28 cellular contexts compared by ENCODE assay signal in the genomic region with DNA sequence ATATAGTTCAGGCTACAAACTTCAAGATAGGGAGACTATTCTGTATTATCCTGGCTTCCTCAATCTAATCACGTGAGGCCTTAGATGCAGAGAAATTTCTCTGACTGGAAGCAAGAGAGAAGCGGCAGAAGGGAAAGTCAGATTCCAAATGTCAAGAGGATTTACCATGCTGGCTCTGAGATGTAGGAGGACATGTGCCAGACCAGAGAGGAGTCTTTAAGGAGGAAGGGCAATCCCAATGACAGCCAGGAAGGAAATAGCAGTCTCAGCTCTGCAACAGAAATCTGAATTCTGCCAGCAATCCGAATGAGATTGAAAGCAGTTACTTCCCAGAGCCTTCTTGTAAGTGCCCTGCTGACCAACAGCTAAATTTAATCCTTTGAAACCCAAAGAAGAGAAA. TPM values are rescaled to one million over a fixed set of nuclear protein-coding genes. Genes with fewer than 3 reads are reported as not detected.
A peak's percentile ranks its signal among the peaks of the same experiment; 100 is the strongest.
DNase-seq lines count a peak whose midpoint lies in the region; ATAC-seq, FAIRE-seq and TF ChIP-seq lines count a peak whose summit lies in the region.
"Had no signal": no experiment of that assay in that cellular context is flagged by ENCODE, and none has a peak within 500 bp of the region (broad histone marks: within the 10 kb centered on the region; RNA-seq: fewer than 3 reads in every experiment).

No MANE protein-coding gene starts in this region.

- no peak overlapping the region for H3K14ac ChIP-seq in H1 (ENCODE audit: insufficient read length)

- peaks cover 3% of the 10 kb centered on the region for H3F3A ChIP-seq in smooth muscle cell (ENCODE audit: low read depth)

- H3K36me3 ChIP-seq in SK-N-MC (ENCODE audit: insufficient read depth, low read length) (no peaks in the 10 kb centered on the region), H1 (ENCODE audit: control insufficient read depth in 2 of 4, insufficient read depth in 4 of 4, low read length in 3 of 4) (no peaks in the 10 kb centered on the region), smooth muscle cell (ENCODE audit: low read depth) (no peaks in the 10 kb centered on the region)
- H3K36me3 ChIP-seq: BE2C had no signal

- intact Hi-C loops in right cardiac atrium (cut with DNase I), result no loop called here
- intact Hi-C loops in activated CD4-positive, alpha-beta memory T cell treated with anti-CD3 and anti-CD28 coated beads for 36 hours (cut with micrococcal nuclease), result no loop called here

- no peak overlapping the region for H4K8ac ChIP-seq in H1 (ENCODE audit: extremely low read depth, insufficient read depth, low read length)

- no peak overlapping the region for H3K4me3 Mint-ChIP-seq in activated CD4-positive, alpha-beta memory T cell treated with anti-CD3 and anti-CD28 coated beads for 36 hours
- H3K4me3 Mint-ChIP-seq: CD14-positive monocyte; CD8-positive, alpha-beta memory T cell had no signal

- TF ChIP-seq RAD21 in H1 (IDR thresholded peaks at IDR 0.05 in 1 of 2, conservative IDR thresholded peaks at IDR 0.05 in 1 of 2; ENCODE audit: low read depth in 2 of 2, low read length in 2 of 2), result no peak

- no peak overlapping the region for H2BK5ac ChIP-seq in H1 (ENCODE audit: low read depth, low read length)

- H3K4me1 Mint-ChIP-seq in activated CD4-positive, alpha-beta memory T cell treated with anti-CD3 and anti-CD28 coated beads for 36 hours (ENCODE audit: low read depth), result no peaks in the 10 kb centered on the region
- H3K4me1 Mint-ChIP-seq: CD8-positive, alpha-beta memory T cell had no signal

- H3K56ac ChIP-seq in H1 (replicated peaks; ENCODE audit: insufficient read length, low read depth, low read length), result no peak overlapping the region

- H3K9ac ChIP-seq in SK-N-MC (ENCODE audit: insufficient read length), result no peak overlapping the region
- no peak overlapping the region for H3K9ac ChIP-seq in H1 (replicated peaks in 1 of 4; ENCODE audit: extremely low read depth in 1 of 4, low read depth in 3 of 4, low read length in 3 of 4)
- no peak overlapping the region for H3K9ac ChIP-seq in smooth muscle cell (ENCODE audit: low read depth)
- H3K9ac ChIP-seq: GM23248 had no signal

- POLR2A ChIA-PET in H1 (lab: Charles Lee; ENCODE audit: partially characterized antibody), result no interaction called here
- POLR2A ChIA-PET in activated CD4-positive, alpha-beta memory T cell treated with anti-CD3 and anti-CD28 coated beads for 36 hours (lab: Charles Lee), result no interaction called here

- H3K27ac ChIP-seq in SK-N-MC, result peak overlapping the region; percentile 68; the same call in 1 of the 2 replicates
- H3K27ac ChIP-seq in H1 (ENCODE audit: low read depth, low read length), result no peak overlapping the region
- H3K27ac ChIP-seq in smooth muscle cell (ENCODE audit: low read depth), result no peak overlapping the region
- H3K27ac ChIP-seq in right cardiac atrium (ENCODE audit: low read length), result no peak overlapping the region
- H3K27ac ChIP-seq: 22Rv1, GM23248, RWPE1 had no signal

- no peak overlapping the region for H2BK15ac ChIP-seq in H1 (ENCODE audit: low read length)

- CTCF ChIA-PET in H1 (lab: Charles Lee; ENCODE audit: partially characterized antibody), result no interaction called here
- CTCF ChIA-PET in activated CD4-positive, alpha-beta memory T cell treated with anti-CD3 and anti-CD28 coated beads for 36 hours (lab: Charles Lee), result no interaction called here

- H3K4me3 ChIP-seq in SK-N-MC, result peak overlapping the region; percentile 37
- no peak overlapping the region for H3K4me3 ChIP-seq in H1 (ENCODE audit: extremely low read depth in 1 of 4, insufficient read depth in 2 of 4, low read depth in 3 of 4, low read length in 4 of 4)
- no peak overlapping the region for H3K4me3 ChIP-seq in smooth muscle cell
- H3K4me3 ChIP-seq in right cardiac atrium (ENCODE audit: low read length), result no peak overlapping the region
- H3K4me3 ChIP-seq: GM23248 had no signal

- no peaks in the 10 kb centered on the region for H3K9me3 Mint-ChIP-seq in activated CD4-positive, alpha-beta memory T cell treated with anti-CD3 and anti-CD28 coated beads for 36 hours
- H3K9me3 Mint-ChIP-seq: CD8-positive, alpha-beta memory T cell had no signal

- no peak overlapping the region for H3K4ac ChIP-seq in H1 (replicated peaks; ENCODE audit: insufficient read length, low read depth, low read length)

- H3K4me2 ChIP-seq in H1 (ENCODE audit: insufficient read depth in 1 of 2, low read depth in 2 of 2, low read length in 2 of 2), result no peak overlapping the region
- H3K4me2 ChIP-seq in smooth muscle cell, result peak overlapping the region; percentile 27

- H3K27me3 Mint-ChIP-seq in activated CD4-positive, alpha-beta memory T cell treated with anti-CD3 and anti-CD28 coated beads for 36 hours, result peaks cover 14% of the 10 kb centered on the region

- no peaks in the 10 kb centered on the region for H3K4me1 ChIP-seq in H1 (replicated peaks in 1 of 4; ENCODE audit: control insufficient read depth in 3 of 4, insufficient read depth in 4 of 4, low read length in 3 of 4)
- H3K4me1 ChIP-seq in smooth muscle cell (ENCODE audit: low read depth), result no peaks in the 10 kb centered on the region
- no peaks in the 10 kb centered on the region for H3K4me1 ChIP-seq in right cardiac atrium (ENCODE audit: control insufficient read depth, insufficient read depth, low read length)
- H3K4me1 ChIP-seq: BE2C had no signal

- no peak overlapping the region for H4K91ac ChIP-seq in H1 (replicated peaks; ENCODE audit: insufficient read length, low read length)

- no peak overlapping the region for H2BK12ac ChIP-seq in H1 (ENCODE audit: low read depth, low read length)

- no peak overlapping the region for H2AK5ac ChIP-seq in H1 (ENCODE audit: low read depth, low read length)

- 75% methylated on average over 3 of the region's 3 CpGs; no CpG with 5 or more reads in 1 of the 2 experiments for WGBS in H1 (ENCODE audit: extremely low coverage in 1 of 2, insufficient coverage in 1 of 2, insufficient read length in 1 of 2, insufficient replicate concordance in 2 of 2, low coverage in 1 of 2, low lambda C conversion rate in 2 of 2, missing lambda C conversion rate in 1 of 2), 2 experiments
- 33% methylated on average over 3 of the region's 3 CpGs for WGBS in smooth muscle cell (ENCODE audit: low lambda C conversion rate)
- WGBS in right cardiac atrium, result 23% methylated on average over 3 of the region's 3 CpGs

- no peak for TF ChIP-seq CTCF in H1 (IDR thresholded peaks at IDR 0.05; ENCODE audit: control extremely low read depth in 1 of 3, insufficient read depth in 1 of 3, low read depth in 1 of 3, low read length in 3 of 3)
- TF ChIP-seq CTCF in smooth muscle cell (IDR thresholded peaks at IDR 0.05; ENCODE audit: borderline replicate concordance, insufficient read depth, poor library complexity, severe bottlenecking), result no peak

- FAIRE-seq in H1 (lab: Jason Lieb, UNC), result peak; percentile 75

- H2BK120ac ChIP-seq in H1 (replicated peaks; ENCODE audit: low read depth, low read length), result no peak overlapping the region

- no peaks in the 10 kb centered on the region for H3K79me1 ChIP-seq in H1 (ENCODE audit: low read depth, low read length)

- H3K23me2 ChIP-seq in H1 (ENCODE audit: low read depth, low read length), result no peaks in the 10 kb centered on the region

- H3K27me3 ChIP-seq in H1 (replicated peaks in 1 of 4; ENCODE audit: control insufficient read depth in 3 of 4, extremely low read depth in 1 of 4, insufficient read depth in 3 of 4, low read length in 3 of 4) (no peaks in the 10 kb centered on the region), smooth muscle cell (ENCODE audit: low read depth) (no peaks in the 10 kb centered on the region), right cardiac atrium (ENCODE audit: control insufficient read depth, insufficient read depth) (no peaks in the 10 kb centered on the region)
- H3K27me3 ChIP-seq: BE2C had no signal

- no peak overlapping the region for H4K5ac ChIP-seq in H1 (ENCODE audit: insufficient read length, low read depth, low read length)

- H3K18ac ChIP-seq in H1 (ENCODE audit: extremely low read depth, low read length), result no peak overlapping the region

- TF ChIP-seq EP300 in H1 (IDR thresholded peaks at IDR 0.05; ENCODE audit: borderline replicate concordance in 1 of 2, low read depth in 2 of 2, low read length in 2 of 2), result no peak

- DNase-seq in NCI-H82 (lab: John Stamatoyannopoulos, UW) (peak; percentile 10), NCI-H82 treated with DMSO at 0.1 percent for 48 hours (lab: John Stamatoyannopoulos, UW; ENCODE audit: unreplicated experiment) (no peak), SK-N-MC (ENCODE audit: low read depth, low spot score) (no peak), H1 (ENCODE audit: low read depth in 1 of 2, low spot score in 2 of 2) (no peak), smooth muscle cell (lab: John Stamatoyannopoulos, UW; ENCODE audit: unreplicated experiment) (no peak), GM19238 (ENCODE audit: insufficient read length, low spot score) (no peak), right cardiac atrium (no peak)
- no peak for DNase-seq in activated CD4-positive, alpha-beta memory T cell treated with anti-CD3 and anti-CD28 coated beads for 36 hours
- DNase-seq: BE2C; CD8-positive, alpha-beta memory T cell; DMS 273 treated with DMSO at 0.1 percent for 48 hours; DMS79; EL; GM23248; HCEC 1CT; Karpas-422; MV-4-11; NCI-H1105; NCI-H1436 treated with DMSO at 0.1 percent for 48 hours; NCI-H1930; NCI-H2107; NCI-H524; SHP77 had no signal

- ATAC-seq in right cardiac atrium, result no peak
- ATAC-seq: Panc1 had no signal

- H3K9me3 ChIP-seq in SK-N-MC (ENCODE audit: low read depth, low read length) (no peaks in the 10 kb centered on the region), H1 (ENCODE audit: insufficient read depth in 2 of 2, low read depth in 1 of 2, low read length in 1 of 2) (peaks cover 0 to 3% of the 10 kb centered on the region in 2 experiments; a peak in 1 of 4 replicates), smooth muscle cell (replicated peaks; ENCODE audit: low read depth) (no peaks in the 10 kb centered on the region), right cardiac atrium (ENCODE audit: control insufficient read depth, low read length) (no peaks in the 10 kb centered on the region)
- H3K9me3 ChIP-seq: BE2C had no signal

- no peak overlapping the region for H2BK20ac ChIP-seq in H1 (ENCODE audit: low read length)

- no peak overlapping the region for H3K23ac ChIP-seq in H1 (ENCODE audit: insufficient read length)

- H3K36me3 Mint-ChIP-seq in activated CD4-positive, alpha-beta memory T cell treated with anti-CD3 and anti-CD28 coated beads for 36 hours, result no peaks in the 10 kb centered on the region
- H3K36me3 Mint-ChIP-seq: CD14-positive monocyte; CD8-positive, alpha-beta memory T cell had no signal

- no peak overlapping the region for H3K27ac Mint-ChIP-seq in activated CD4-positive, alpha-beta memory T cell treated with anti-CD3 and anti-CD28 coated beads for 36 hours
- H3K27ac Mint-ChIP-seq: CD8-positive, alpha-beta memory T cell had no signal

- no peak for TF ChIP-seq POLR2A in H1 (IDR thresholded peaks at IDR 0.05; ENCODE audit: control extremely low read depth in 1 of 2, low read depth in 2 of 2, low read length in 2 of 2)

- H2AFZ ChIP-seq in H1 (ENCODE audit: low read length), result no peak overlapping the region
- H2AFZ ChIP-seq in smooth muscle cell (ENCODE audit: low read depth), result peak overlapping the region; percentile 88
- H2AFZ ChIP-seq: GM23248 had no signal

- no peaks in the 10 kb centered on the region for H4K20me1 ChIP-seq in H1 (replicated peaks in 1 of 2; ENCODE audit: control insufficient read depth in 1 of 2, insufficient read depth in 2 of 2, low read length in 2 of 2)
- H4K20me1 ChIP-seq in smooth muscle cell (ENCODE audit: low read depth), result no peaks in the 10 kb centered on the region

- H3K79me2 ChIP-seq in H1 (ENCODE audit: control insufficient read depth in 1 of 2, insufficient read depth in 2 of 2, low read length in 2 of 2) (no peaks in the 10 kb centered on the region), smooth muscle cell (ENCODE audit: low read depth) (no peaks in the 10 kb centered on the region)

RNA-seq across cellular contexts. Expression of gene NUTM2E, which starts 57.5 kb away (rescaled TPM):
- total RNA-seq in H1 (2021; fragmentation: NEBNext Ultra II Directional; extraction: Animal tissue kit (Norgen Biotek cat#: 25700)), result 0.21 and 0.28 TPM in 2 replicates
- polyA plus RNA-seq in H1 (2011; rRNA removed), result 0.02 TPM in 1 of 2 replicates, not detected in the other
- polyA plus RNA-seq in H1 (2011; cell fraction: cytosol; rRNA removed), result not detected
- polyA plus RNA-seq in H1 (2011; cell fraction: nucleus; rRNA removed), result 0.19 TPM
- polyA plus RNA-seq in H1 (2012, experiment 1 of 2), result 0.18 TPM in 1 of 4 replicates, not detected in the others
- not detected for polyA plus RNA-seq in H1 (2012, experiment 2 of 2)
- 0.02 TPM for polyA plus RNA-seq in H1 (2013, experiment 1 of 2)
- polyA plus RNA-seq in H1 (2013, experiment 2 of 2), result not detected
- polyA minus RNA-seq in H1 (2011; rRNA and poly(A)+ RNA removed), result 0.16 TPM in 1 of 2 replicates, not detected in the other
- polyA minus RNA-seq in H1 (2011; cell fraction: cytosol; rRNA and poly(A)+ RNA removed), result not detected
- not detected for polyA minus RNA-seq in H1 (2011; cell fraction: nucleus; rRNA and poly(A)+ RNA removed)
- total RNA-seq in smooth muscle cell, result not detected in 2 replicates
- polyA plus RNA-seq in smooth muscle cell, result 0.17 TPM in 1 of 2 replicates, not detected in the other
- total RNA-seq in right cardiac atrium, result under 1 TPM in 2 of 4 donors, not detected in 2; 0.19 to 0.59 TPM
- polyA plus RNA-seq in right cardiac atrium, result not detected
- total RNA-seq in activated CD4-positive, alpha-beta memory T cell treated with anti-CD3 and anti-CD28 coated beads for 36 hours, result under 1 TPM in 1 of 2 experiments, not detected in 1; 0.12 TPM
- total RNA-seq: GM23248, HT-29 had no signal
- polyA plus RNA-seq: CD14-positive monocyte; CD8-positive, alpha-beta memory T cell; GM23248 had no signal
